Comparison of ENCODE assay signal across 8 cellular contexts in genomic region chr14:57871487-57872080, GRCh38.
A peak's percentile ranks its signal among the peaks of the same experiment; 100 is the strongest.
DNase-seq lines count a peak whose midpoint lies in the region; ATAC-seq and TF ChIP-seq lines count a peak whose summit lies in the region.

No MANE protein-coding gene starts in this region.

- intact Hi-C loops in posterior cingulate gyrus (cut with DNase I), result no loop called here

- TF ChIP-seq CTCF in AG10803 (conservative IDR thresholded peaks at IDR 0.05; ENCODE audit: low read length), result peak; percentile 96
- peak; percentile 76 for TF ChIP-seq CTCF in GM12873 (IDR thresholded peaks at IDR 0.05; ENCODE audit: insufficient read depth, low read depth, low read length, missing control alignments)

- H3K27me3 ChIP-seq in NT2/D1 (ENCODE audit: insufficient read depth, insufficient read length), result peaks cover 8% of the 10 kb centered on the region

- H3K4me3 ChIP-seq in AG10803 (ENCODE audit: low read length), result no peak overlapping the region
- no peak overlapping the region for H3K4me3 ChIP-seq in NT2/D1 (ENCODE audit: insufficient read length, low read depth)

- no peaks in the 10 kb centered on the region for H3K36me3 ChIP-seq in NT2/D1 (ENCODE audit: insufficient read depth, insufficient read length, low read length)

- peak; percentile 73 for DNase-seq in AG10803 (ENCODE audit: low read depth)
- DNase-seq in NT2/D1 (ENCODE audit: low read depth, low spot score), result peak; percentile 18
- DNase-seq in epidermal melanocyte (ENCODE audit: insufficient read length, low spot score), result peak; percentile 50
- DNase-seq in posterior cingulate gyrus, result peak in 6 of 10 donors; percentile 13 to 86 (median 24)
- no peak for DNase-seq in stimulated activated CD4-positive, alpha-beta T cell treated with anti-CD3 and anti-CD28 coated beads, Interleukin-12 subunit alpha, Interleukin-12 subunit beta, amount 100 ng/mL, for 4 hours
- no peak for DNase-seq in DMS153 (lab: John Stamatoyannopoulos, UW)

- H3K4me1 ChIP-seq in NT2/D1 (ENCODE audit: insufficient read depth, insufficient read length), result peaks cover 2% of the 10 kb centered on the region

- H3K9ac ChIP-seq in NT2/D1 (ENCODE audit: insufficient read length, low read depth), result no peak overlapping the region

- peak; percentile 75 for ATAC-seq in HG03095 (IDR thresholded peaks at IDR 0.05; ENCODE audit: unreplicated experiment)

- H3K9me3 ChIP-seq in NT2/D1 (ENCODE audit: insufficient read depth, low read length), result no peaks in the 10 kb centered on the region

Comparison
In these comparisons a context has a peak if more than half of its experiments do, and no peak if none do; other contexts are left out.
1. DNase-seq: peak in AG10803 (single experiment), NT2/D1 (single experiment), epidermal melanocyte (single experiment) and posterior cingulate gyrus (6 of 10); none in stimulated activated CD4-positive, alpha-beta T cell treated with anti-CD3 and anti-CD28 coated beads, Interleukin-12 subunit alpha, Interleukin-12 subunit beta, amount 100 ng/mL, for 4 hours (single experiment) and DMS153 (single experiment).